Comparison of ENCODE assay signal across 29 cellular contexts in genomic region chr1:10606070-10606469, GRCh38.
DNase-seq lines count a peak whose midpoint lies in the region; ATAC-seq lines count a peak whose summit lies in the region.
"Had no signal": no experiment of that assay in that cellular context is flagged by ENCODE, and none has a peak within 500 bp of the region (broad histone marks: within the 10 kb centered on the region; RNA-seq: fewer than 3 reads in every experiment).

No MANE protein-coding gene starts in this region.

- 0 out of 2 replicates have a peak overlapping the region, but pooled peaks have one; percentile 42 for H3K27ac ChIP-seq in SK-N-MC
- H3K27ac ChIP-seq: A549, cardiac muscle cell, pancreas, upper lobe of left lung had no signal

- H3K9ac ChIP-seq in SK-N-MC (ENCODE audit: insufficient read length): no peak overlapping the region

- H3K27ac Mint-ChIP-seq in activated T-cell treated with anti-CD3 and anti-CD28 coated beads, Interleukin-2, amount 50 U/mL, for 72 hours: no peak overlapping the region
- H3K27ac Mint-ChIP-seq: activated naive CD8-positive, alpha-beta T cell treated with anti-CD3 and anti-CD28 coated beads for 36 hours; activated T-cell treated with anti-CD3 and anti-CD28 coated beads, Interleukin-2, amount 50 U/mL, for 24 hours; CD4-positive, alpha-beta T cell; stimulated activated naive B cell treated with anti-CD40 and anti-IgM and Interleukin-4, amounts not matched to agents 10 μg/mL and 1 μg/mL and 100 μg/mL, for 72 hours had no signal

- ATAC-seq in HG02763 (IDR thresholded peaks at IDR 0.05; ENCODE audit: unreplicated experiment): no peak
- ATAC-seq in activated T-cell treated with anti-CD3 and anti-CD28 coated beads, Interleukin-2, amount 50 U/mL, for 72 hours (replicated peaks in 1 of 2): no peak
- ATAC-seq: A549; K562; pancreas; stimulated activated naive B cell treated with anti-CD40 and anti-IgM and Interleukin-4, amounts not matched to agents 10 μg/mL and 1 μg/mL and 100 μg/mL, for 72 hours had no signal

- no peak overlapping the region for H3K4me3 Mint-ChIP-seq in activated T-cell treated with anti-CD3 and anti-CD28 coated beads, Interleukin-2, amount 50 U/mL, for 72 hours
- H3K4me3 Mint-ChIP-seq: activated naive CD8-positive, alpha-beta T cell treated with anti-CD3 and anti-CD28 coated beads for 36 hours; activated T-cell treated with anti-CD3 and anti-CD28 coated beads, Interleukin-2, amount 50 U/mL, for 24 hours; CD4-positive, alpha-beta T cell; stimulated activated naive B cell treated with anti-CD40 and anti-IgM and Interleukin-4, amounts not matched to agents 10 μg/mL and 1 μg/mL and 100 μg/mL, for 72 hours had no signal

- H3K36me3 Mint-ChIP-seq in activated T-cell treated with anti-CD3 and anti-CD28 coated beads, Interleukin-2, amount 50 U/mL, for 72 hours (ENCODE audit: insufficient read depth in 2 of 2): peaks cover 0 to 2% of the 10 kb centered on the region in 2 donors
- H3K36me3 Mint-ChIP-seq: activated naive CD8-positive, alpha-beta T cell treated with anti-CD3 and anti-CD28 coated beads for 36 hours had no signal

- H3K9me3 ChIP-seq in SK-N-MC (ENCODE audit: low read depth, low read length): no peaks in the 10 kb centered on the region
- H3K9me3 ChIP-seq: A549, HAP-1, pancreas, upper lobe of left lung had no signal

- H3K4me3 ChIP-seq in SK-N-MC: no peak overlapping the region
- H3K4me3 ChIP-seq: A549, cardiac muscle cell, HAP-1, K562, lung, pancreas, upper lobe of left lung had no signal

- no peaks in the 10 kb centered on the region for H3K9me3 Mint-ChIP-seq in activated T-cell treated with anti-CD3 and anti-CD28 coated beads, Interleukin-2, amount 50 U/mL, for 72 hours
- H3K9me3 Mint-ChIP-seq: activated naive CD8-positive, alpha-beta T cell treated with anti-CD3 and anti-CD28 coated beads for 36 hours; activated T-cell treated with anti-CD3 and anti-CD28 coated beads, Interleukin-2, amount 50 U/mL, for 24 hours; CD4-positive, alpha-beta T cell; stimulated activated naive B cell treated with anti-CD40 and anti-IgM and Interleukin-4, amounts not matched to agents 10 μg/mL and 1 μg/mL and 100 μg/mL, for 72 hours had no signal

- H3K4me1 Mint-ChIP-seq in activated T-cell treated with anti-CD3 and anti-CD28 coated beads, Interleukin-2, amount 50 U/mL, for 72 hours (ENCODE audit: low read depth): no peaks in the 10 kb centered on the region

- no peaks in the 10 kb centered on the region for H3K27me3 Mint-ChIP-seq in activated T-cell treated with anti-CD3 and anti-CD28 coated beads, Interleukin-2, amount 50 U/mL, for 72 hours (ENCODE audit: low read depth)
- H3K27me3 Mint-ChIP-seq: activated naive CD8-positive, alpha-beta T cell treated with anti-CD3 and anti-CD28 coated beads for 36 hours; activated T-cell treated with anti-CD3 and anti-CD28 coated beads, Interleukin-2, amount 50 U/mL, for 24 hours; CD4-positive, alpha-beta T cell; stimulated activated naive B cell treated with anti-CD40 and anti-IgM and Interleukin-4, amounts not matched to agents 10 μg/mL and 1 μg/mL and 100 μg/mL, for 72 hours had no signal

- H3K36me3 ChIP-seq in SK-N-MC (ENCODE audit: insufficient read depth, low read length): no peaks in the 10 kb centered on the region
- H3K36me3 ChIP-seq: cardiac muscle cell, HAP-1, pancreas, upper lobe of left lung had no signal

- DNase-seq in DMS79 (lab: John Stamatoyannopoulos, UW): peak; percentile 15
- no peak for DNase-seq in SK-N-MC (ENCODE audit: low read depth, low spot score)
- peak; percentile 11 for DNase-seq in iris pigment epithelial cell (ENCODE audit: low read depth)
- peak; percentile 4 for DNase-seq in non-pigmented ciliary epithelial cell (ENCODE audit: low read depth)
- no peak for DNase-seq in globus pallidus (ENCODE audit: low spot score)
- no peak for DNase-seq in activated T-cell treated with anti-CD3 and anti-CD28 coated beads, Interleukin-2, amount 50 U/mL, for 72 hours
- DNase-seq in D341Med (ENCODE audit: low spot score): no peak
- DNase-seq: activated gamma-delta T cell; activated naive CD8-positive, alpha-beta T cell treated with anti-CD3 and anti-CD28 coated beads for 36 hours; activated T-cell treated with anti-CD3 and anti-CD28 coated beads, Interleukin-2, amount 50 U/mL, for 24 hours; anterior cingulate cortex; CD4-positive, alpha-beta T cell; EL; head of caudate nucleus; kidney; NCI-H1092; NCI-H1694; NCI-H510A; pancreas; retina; small intestine; stimulated activated naive B cell treated with anti-CD40 and anti-IgM and Interleukin-4, amounts not matched to agents 10 μg/mL and 1 μg/mL and 100 μg/mL, for 72 hours; upper lobe of left lung had no signal

Comparison
In these comparisons a context has a peak if more than half of its experiments do, and no peak if none do; other contexts are left out.
1. DNase-seq: peak in DMS79 (single experiment), iris pigment epithelial cell (single experiment) and non-pigmented ciliary epithelial cell (single experiment); none in SK-N-MC (single experiment), globus pallidus (single experiment), activated T-cell treated with anti-CD3 and anti-CD28 coated beads, Interleukin-2, amount 50 U/mL, for 72 hours (0 of 2) and D341Med (single experiment).